Comparison of ENCODE assay signal across 9 cellular contexts in the genomic region with DNA sequence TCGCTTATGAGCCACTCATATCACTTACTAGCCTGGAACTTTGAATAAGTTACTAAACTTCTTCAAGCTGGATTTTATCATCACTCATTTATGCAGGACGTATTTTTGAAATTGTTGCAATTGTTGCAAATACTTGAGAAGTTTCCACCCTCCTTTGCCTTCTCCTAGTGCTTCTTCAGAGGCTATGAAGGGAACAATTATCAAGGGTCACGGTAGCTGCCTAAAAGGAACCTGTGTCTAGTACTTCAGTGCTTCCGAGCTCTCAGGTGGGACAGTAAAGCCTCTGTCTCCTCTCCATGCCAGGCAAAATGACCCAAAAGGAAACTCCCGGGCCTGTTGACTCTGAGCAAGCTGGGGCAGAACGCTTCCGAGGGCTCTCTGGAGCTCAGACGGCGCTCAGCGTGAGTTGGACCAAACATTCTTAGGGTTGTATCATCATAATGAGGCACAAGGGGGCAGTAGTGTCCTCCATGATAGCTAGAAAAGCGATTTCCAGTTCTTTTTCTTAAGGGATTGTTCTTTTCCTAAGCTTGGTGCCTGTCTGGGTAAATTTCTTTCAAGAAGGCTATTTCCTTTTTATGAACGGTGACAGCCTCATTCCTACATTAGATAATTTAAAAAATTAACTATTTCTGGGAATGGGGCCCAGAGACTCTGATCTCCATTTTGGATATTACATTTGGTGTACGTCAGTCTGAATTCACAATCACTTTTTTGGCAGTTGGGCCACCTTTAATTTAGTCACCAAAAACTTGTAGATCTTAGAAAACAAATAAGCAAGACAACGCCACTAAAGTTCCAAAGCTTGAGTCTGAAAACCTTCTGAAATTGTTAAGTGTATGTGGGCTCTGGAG.
DNase-seq lines count a peak whose midpoint lies in the region; ATAC-seq and TF ChIP-seq lines count a peak whose summit lies in the region.
"Had no signal": no experiment of that assay in that cellular context is flagged by ENCODE, and none has a peak within 500 bp of the region (broad histone marks: within the 10 kb centered on the region; RNA-seq: fewer than 3 reads in every experiment).

No MANE protein-coding gene starts in this region.

- H3K27me3 Mint-ChIP-seq in activated CD8-positive, alpha-beta T cell treated with anti-CD3 and anti-CD28 coated beads, Interleukin-2, amount 10 ng/mL, durations not matched to agents 7 days and 5 days (ENCODE audit: low read depth): peaks cover 2% of the 10 kb centered on the region

- no peaks in the 10 kb centered on the region for H3K36me3 ChIP-seq in BJ (ENCODE audit: control insufficient read depth, insufficient read depth, low read length)

- ATAC-seq in GM18519 (IDR thresholded peaks at IDR 0.05; ENCODE audit: low FRiP score, unreplicated experiment): peak; percentile 88
- peak; percentile 85 for ATAC-seq in HG03342 (IDR thresholded peaks at IDR 0.05; ENCODE audit: unreplicated experiment)
- peak; percentile 57 for ATAC-seq in activated CD8-positive, alpha-beta T cell treated with anti-CD3 and anti-CD28 coated beads, Interleukin-2, amount 10 ng/mL, durations not matched to agents 7 days and 5 days
- ATAC-seq in HG02571 (IDR thresholded peaks at IDR 0.05; ENCODE audit: unreplicated experiment): no peak

- no peaks in the 10 kb centered on the region for H3K4me1 Mint-ChIP-seq in activated CD8-positive, alpha-beta T cell treated with anti-CD3 and anti-CD28 coated beads, Interleukin-2, amount 10 ng/mL, durations not matched to agents 7 days and 5 days (ENCODE audit: low read depth)

- TF ChIP-seq CTCF in BJ (IDR thresholded peaks at IDR 0.05; ENCODE audit: insufficient read depth, low read depth, low read length): peak; percentile 80

- intact Hi-C loops in posterior vena cava (cut with DNase I): no loop called here

- no peaks in the 10 kb centered on the region; the same call in 1 of the 2 replicates for H3K27me3 ChIP-seq in BJ (ENCODE audit: control insufficient read depth, insufficient read depth, low read length)

- POLR2A ChIA-PET in BJ (lab: Charles Lee): no interaction called here
- POLR2A ChIA-PET in activated CD8-positive, alpha-beta T cell treated with anti-CD3 and anti-CD28 coated beads, Interleukin-2, amount 10 ng/mL, durations not matched to agents 7 days and 5 days (lab: Charles Lee): no interaction called here

- H3K9me3 Mint-ChIP-seq in activated CD8-positive, alpha-beta T cell treated with anti-CD3 and anti-CD28 coated beads, Interleukin-2, amount 10 ng/mL, durations not matched to agents 7 days and 5 days (ENCODE audit: insufficient read depth): no peaks in the 10 kb centered on the region

- DNase-seq in BJ (ENCODE audit: low read depth) (peak; percentile 1), NCI-H460 (ENCODE audit: extremely low read depth, low read depth) (peak; percentile 30), glomerular visceral epithelial cell (ENCODE audit: extremely low spot score) (peak; percentile 66), posterior vena cava (ENCODE audit: low spot score) (peak; percentile 78)
- peak; percentile 42 for DNase-seq in activated CD8-positive, alpha-beta T cell treated with anti-CD3 and anti-CD28 coated beads, Interleukin-2, amount 10 ng/mL, durations not matched to agents 7 days and 5 days
- DNase-seq: naive B cell had no signal

- H3K4me3 Mint-ChIP-seq in activated CD8-positive, alpha-beta T cell treated with anti-CD3 and anti-CD28 coated beads, Interleukin-2, amount 10 ng/mL, durations not matched to agents 7 days and 5 days: no peak overlapping the region
- H3K4me3 Mint-ChIP-seq: naive B cell had no signal

- H3K36me3 Mint-ChIP-seq in activated CD8-positive, alpha-beta T cell treated with anti-CD3 and anti-CD28 coated beads, Interleukin-2, amount 10 ng/mL, durations not matched to agents 7 days and 5 days (ENCODE audit: low read depth): no peaks in the 10 kb centered on the region

- no peak overlapping the region for H3K4me3 ChIP-seq in BJ (ENCODE audit: low read depth, low read length)

- CTCF ChIA-PET in BJ (lab: Yijun Ruan, JAX): interaction anchor here (0.5 to 3.1 kb wide), 31 partner anchors 9 to 994 kb away, joined by 3 to 35 read pairs (median 3); no protein-coding TSS in a partner anchor
- CTCF ChIA-PET in activated CD8-positive, alpha-beta T cell treated with anti-CD3 and anti-CD28 coated beads, Interleukin-2, amount 10 ng/mL, durations not matched to agents 7 days and 5 days (lab: Charles Lee): interaction anchor here (0.6 to 2.5 kb wide), 23 partner anchors 9 to 999 kb away, joined by 3 to 15 read pairs (median 3); a partner anchor contains a TSS

- H3K27ac Mint-ChIP-seq in activated CD8-positive, alpha-beta T cell treated with anti-CD3 and anti-CD28 coated beads, Interleukin-2, amount 10 ng/mL, durations not matched to agents 7 days and 5 days: no peak overlapping the region

Comparison
In these comparisons a context has a peak if more than half of its experiments do, and no peak if none do; other contexts are left out.
1. DNase-seq: peak in every context shown above with its lines; median percentile 78 in posterior vena cava; 66 in glomerular visceral epithelial cell; 42 in activated CD8-positive, alpha-beta T cell treated with anti-CD3 and anti-CD28 coated beads, Interleukin-2, amount 10 ng/mL, durations not matched to agents 7 days and 5 days; 30 in NCI-H460; 1 in BJ.